In the genomic region with DNA sequence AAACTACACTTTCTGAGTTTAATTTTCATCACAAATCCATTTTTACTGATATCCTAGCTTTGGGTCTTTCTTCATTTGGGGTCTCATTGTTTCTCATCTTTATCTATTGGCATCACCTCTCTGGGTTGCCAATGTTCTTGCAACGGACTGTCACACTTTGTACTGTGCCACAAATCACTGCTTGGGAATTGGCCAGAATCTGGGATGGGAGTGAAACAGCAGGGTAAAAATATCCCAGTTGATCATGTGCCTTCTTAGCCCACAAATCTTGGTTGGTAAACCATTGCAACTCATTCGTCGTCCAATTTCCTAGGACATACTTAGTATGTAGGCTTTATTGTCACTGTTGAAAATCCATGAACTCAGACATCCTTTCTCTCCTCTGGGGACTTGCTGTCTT, we compare ENCODE assay signal across 31 cellular contexts.
"Had no signal": no experiment of that assay in that cellular context is flagged by ENCODE, and none has a peak within 500 bp of the region (broad histone marks: within the 10 kb centered on the region; RNA-seq: fewer than 3 reads in every experiment).

No MANE protein-coding gene starts in this region.

- H3K4me2 ChIP-seq: SK-N-SH, smooth muscle cell had no signal

- H3K4me3 ChIP-seq: breast epithelium, gastroesophageal sphincter, lower lobe of right lung, mucosa of descending colon, smooth muscle cell, upper lobe of left lung had no signal

- DNase-seq: activated CD4-positive, alpha-beta T cell treated with anti-CD3 and anti-CD28 coated beads, Interleukin-2, amount 50 U/mL, for 1 hour; activated CD8-positive, alpha-beta T cell treated with anti-CD3 and anti-CD28 coated beads for 36 hours; activated T-cell treated with anti-CD3 and anti-CD28 coated beads, Interleukin-2, amount 50 U/mL, for 48 hours; effector memory CD8-positive, alpha-beta T cell; erythroblast; hypothalamus; immature natural killer cell; kidney; lower lobe of right lung; mucosa of descending colon; naive B cell; occipital lobe; posterior cingulate gyrus; SK-N-SH; stimulated activated CD4-positive, alpha-beta T cell treated with anti-CD3 and anti-CD28 coated beads, Interleukin-1b, Interleukin-23, amount 100 ng/mL, for 48 hours; stimulated activated CD4-positive, alpha-beta T cell treated with anti-CD3 and anti-CD28 coated beads, Interleukin-4, amount 100 ng/mL, for 4 hours; stimulated activated CD8-positive, alpha-beta memory T cell treated with anti-CD3 and anti-CD28 coated beads, Interleukin-4, amount 100 ng/mL, for 48 hours; stimulated activated naive CD8-positive, alpha-beta T cell treated with anti-CD3 and anti-CD28 coated beads, Interleukin-15, amount 100 ng/mL, for 72 hours; substantia nigra; SW 1271; T-helper 17 cell; T1000; upper lobe of left lung had no signal

- ATAC-seq: activated CD8-positive, alpha-beta T cell treated with anti-CD3 and anti-CD28 coated beads for 36 hours; activated naive CD4-positive, alpha-beta T cell treated with anti-CD3 and anti-CD28 coated beads, Interleukin-2, amount 50 U/mL, for 72 hours; effector memory CD8-positive, alpha-beta T cell; gastroesophageal sphincter; lower lobe of right lung; mucosa of descending colon; sciatic nerve; stimulated activated memory B cell treated with anti-CD40 and anti-IgM and Interleukin-4, amounts not matched to agents 10 μg/mL and 1 μg/mL and 100 μg/mL, for 72 hours; stimulated activated naive CD8-positive, alpha-beta T cell treated with anti-CD3 and anti-CD28 coated beads, Interleukin-15, amount 100 ng/mL, for 72 hours; T-helper 17 cell had no signal

- H3K9me2 ChIP-seq: SK-N-SH had no signal

- H3K27ac ChIP-seq: breast epithelium, gastroesophageal sphincter, lower lobe of right lung, upper lobe of left lung had no signal

- H3K27me3 Mint-ChIP-seq: activated CD8-positive, alpha-beta T cell treated with anti-CD3 and anti-CD28 coated beads for 36 hours; central memory CD8-positive, alpha-beta T cell; effector memory CD8-positive, alpha-beta T cell; naive B cell; stimulated activated memory B cell treated with anti-CD40 and anti-IgM and Interleukin-4, amounts not matched to agents 10 μg/mL and 1 μg/mL and 100 μg/mL, for 72 hours; stimulated activated naive CD8-positive, alpha-beta T cell treated with anti-CD3 and anti-CD28 coated beads, Interleukin-15, amount 100 ng/mL, for 72 hours; T-helper 17 cell had no signal

- H3K4me1 Mint-ChIP-seq: central memory CD8-positive, alpha-beta T cell; naive B cell; stimulated activated memory B cell treated with anti-CD40 and anti-IgM and Interleukin-4, amounts not matched to agents 10 μg/mL and 1 μg/mL and 100 μg/mL, for 72 hours; stimulated activated naive CD8-positive, alpha-beta T cell treated with anti-CD3 and anti-CD28 coated beads, Interleukin-15, amount 100 ng/mL, for 72 hours; T-helper 17 cell had no signal

- H3K9me3 ChIP-seq: gastroesophageal sphincter, lower lobe of right lung, mucosa of descending colon, SK-N-SH, upper lobe of left lung had no signal

- H3K36me3 ChIP-seq: breast epithelium, gastroesophageal sphincter, lower lobe of right lung, upper lobe of left lung had no signal

- H3K27ac Mint-ChIP-seq: activated CD8-positive, alpha-beta T cell treated with anti-CD3 and anti-CD28 coated beads for 36 hours; activated naive CD4-positive, alpha-beta T cell treated with anti-CD3 and anti-CD28 coated beads, Interleukin-2, amount 50 U/mL, for 72 hours; activated T-helper 2 cell treated with anti-CD3 and anti-CD28 coated beads, Interferon-gamma antibody, Interleukin-2, Interleukin-4, amounts not matched to agents 10 μg/mL and 5 μg/mL and 100 μg/mL, durations not matched to agents 14 hours and 24 hours and 36 hours; effector memory CD8-positive, alpha-beta T cell; immature natural killer cell; naive B cell; stimulated activated memory B cell treated with anti-CD40 and anti-IgM and Interleukin-4, amounts not matched to agents 10 μg/mL and 1 μg/mL and 100 μg/mL, for 72 hours; stimulated activated naive CD8-positive, alpha-beta T cell treated with anti-CD3 and anti-CD28 coated beads, Interleukin-15, amount 100 ng/mL, for 72 hours; T-helper 17 cell had no signal

- H3K36me3 Mint-ChIP-seq: activated naive CD4-positive, alpha-beta T cell treated with anti-CD3 and anti-CD28 coated beads, Interleukin-2, amount 50 U/mL, for 72 hours; immature natural killer cell; naive B cell; stimulated activated memory B cell treated with anti-CD40 and anti-IgM and Interleukin-4, amounts not matched to agents 10 μg/mL and 1 μg/mL and 100 μg/mL, for 72 hours had no signal

- H3K9ac ChIP-seq: SK-N-SH had no signal

- H3K4me3 Mint-ChIP-seq: activated CD8-positive, alpha-beta T cell treated with anti-CD3 and anti-CD28 coated beads for 36 hours; central memory CD8-positive, alpha-beta T cell; effector memory CD8-positive, alpha-beta T cell; immature natural killer cell; naive B cell; stimulated activated memory B cell treated with anti-CD40 and anti-IgM and Interleukin-4, amounts not matched to agents 10 μg/mL and 1 μg/mL and 100 μg/mL, for 72 hours; stimulated activated naive CD8-positive, alpha-beta T cell treated with anti-CD3 and anti-CD28 coated beads, Interleukin-15, amount 100 ng/mL, for 72 hours; T-helper 17 cell had no signal

- H3K4me1 ChIP-seq: breast epithelium, gastroesophageal sphincter, lower lobe of right lung, upper lobe of left lung had no signal

- H3K27me3 ChIP-seq: breast epithelium, gastroesophageal sphincter, upper lobe of left lung had no signal
